In genomic region chr19:2387367-2388288, GRCh38 we compare ENCODE assay signal across 19 cellular contexts. TPM values are rescaled to one million over a fixed set of nuclear protein-coding genes. Genes with fewer than 3 reads are reported as not detected.
"Had no signal": no experiment of that assay in that cellular context is flagged by ENCODE, and none has a peak within 500 bp of the region (broad histone marks: within the 10 kb centered on the region; RNA-seq: fewer than 3 reads in every experiment).

No MANE protein-coding gene starts in this region.

- H3K4me3 ChIP-seq: hepatocyte, left ventricle myocardium inferior, mucosa of descending colon, skin epidermis, transverse colon had no signal

- H3K36me3 ChIP-seq: left ventricle myocardium inferior, transverse colon had no signal

- DNase-seq: activated CD4-positive, alpha-beta T cell treated with anti-CD3 and anti-CD28 coated beads, Interleukin-2, amount 50 U/mL, for 1 hour; activated effector memory CD4-positive, alpha-beta T cell treated with Interleukin-2 at 50 U/mL for 16 hours; activated T-cell treated with anti-CD3 and anti-CD28 coated beads, Interleukin-2, amount 50 U/mL, for 24 hours; left ventricle myocardium inferior; mucosa of descending colon; naive thymus-derived CD8-positive, alpha-beta T cell; occipital lobe; stimulated activated CD4-positive, alpha-beta T cell treated with anti-CD3 and anti-CD28 coated beads, Interleukin-15, amount 100 ng/mL, for 24 hours; stimulated activated CD4-positive, alpha-beta T cell treated with anti-CD3 and anti-CD28 coated beads, Interleukin-4, amount 100 ng/mL, for 1 hour; stimulated activated naive CD8-positive, alpha-beta T cell treated with anti-CD3 and anti-CD28 coated beads, Interleukin-15, Interleukin-2, amounts not matched to agents 100 U/mL and 50 U/mL, for 24 hours; transverse colon had no signal

- H3K4me3 Mint-ChIP-seq: activated T-cell treated with anti-CD3 and anti-CD28 coated beads, Interleukin-2, amount 50 U/mL, for 24 hours; naive thymus-derived CD8-positive, alpha-beta T cell; T-helper 2 cell treated with Interferon-gamma antibody and Interleukin-4, amounts not matched to agents 5 μg/mL and 100 μg/mL, for 36 hours had no signal

- H3K27me3 ChIP-seq: hepatocyte had no signal

- H3K9me3 ChIP-seq: left ventricle myocardium inferior, mucosa of descending colon, transverse colon had no signal

- H3K9me3 Mint-ChIP-seq: activated naive CD4-positive, alpha-beta T cell treated with anti-CD3 and anti-CD28 coated beads, Interleukin-2, amount 50 U/mL, for 72 hours; activated T-cell treated with anti-CD3 and anti-CD28 coated beads, Interleukin-2, amount 50 U/mL, for 24 hours; naive thymus-derived CD8-positive, alpha-beta T cell; T-helper 2 cell treated with Interferon-gamma antibody and Interleukin-4, amounts not matched to agents 5 μg/mL and 100 μg/mL, for 36 hours had no signal

- H3K27ac ChIP-seq: hepatocyte, left ventricle myocardium inferior, skin epidermis, transverse colon had no signal

- H3K79me2 ChIP-seq: hepatocyte had no signal

- H3K27ac Mint-ChIP-seq: activated naive CD4-positive, alpha-beta T cell treated with anti-CD3 and anti-CD28 coated beads, Interleukin-2, amount 50 U/mL, for 72 hours; activated T-cell treated with anti-CD3 and anti-CD28 coated beads, Interleukin-2, amount 50 U/mL, for 24 hours; T-helper 2 cell treated with Interferon-gamma antibody and Interleukin-4, amounts not matched to agents 5 μg/mL and 100 μg/mL, for 36 hours had no signal

- H2AFZ ChIP-seq: hepatocyte had no signal

- H3K36me3 Mint-ChIP-seq: activated naive CD4-positive, alpha-beta T cell treated with anti-CD3 and anti-CD28 coated beads, Interleukin-2, amount 50 U/mL, for 72 hours; naive thymus-derived CD8-positive, alpha-beta T cell had no signal

- H3K4me2 ChIP-seq: hepatocyte had no signal

RNA-seq across cellular contexts. Expression of gene TMPRSS9, which starts 27.6 kb away (rescaled TPM):
- total RNA-seq: activated naive CD4-positive, alpha-beta T cell treated with anti-CD3 and anti-CD28 coated beads, Interleukin-2, amount 50 U/mL, for 72 hours; cardiac septum; esophagus mucosa; left ventricle myocardium inferior; naive thymus-derived CD8-positive, alpha-beta T cell; posterior vena cava had no signal
- polyA plus RNA-seq: hepatocyte; keratinocyte; naive thymus-derived CD8-positive, alpha-beta T cell had no signal
